ENCODE assay signal across 1 cellular context in genomic region chr9:4982720-4983482, GRCh38.
A peak's percentile ranks its signal among the peaks of the same experiment; 100 is the strongest.
TF ChIP-seq lines count a peak whose summit lies in the region.

No MANE protein-coding gene starts in this region.

TF ChIP-seq in GM12878, 131 proteins besides CTCF, POLR2A, EP300 and RAD21 (continued from another document and continues in another):
- TF ChIP-seq ZNF207 (IDR thresholded peaks at IDR 0.05; ENCODE audit: borderline replicate concordance) (no peak), SPI1 (IDR thresholded peaks at IDR 0.05; ENCODE audit: borderline replicate concordance, insufficient read depth, low read depth, low read length) (no peak), NFXL1 (IDR thresholded peaks at IDR 0.05; ENCODE audit: borderline replicate concordance) (no peak), ETV6 (conservative IDR thresholded peaks at IDR 0.05 in 1 of 2, IDR thresholded peaks at IDR 0.05 in 1 of 2; ENCODE audit: borderline replicate concordance in 1 of 2, low read depth in 1 of 2) (no peak; a peak in 1 of 4 replicates), CBX3 (IDR thresholded peaks at IDR 0.05; ENCODE audit: borderline replicate concordance, low read depth) (no peak), RBBP5 (conservative IDR thresholded peaks at IDR 0.05) (no peak), BCL3 (IDR thresholded peaks at IDR 0.05; ENCODE audit: borderline replicate concordance, insufficient read depth, low read depth, low read length, poor library complexity, severe bottlenecking) (no peak), PKNOX1 (IDR thresholded peaks at IDR 0.05) (peak; percentile 71; the same call in 1 of the 2 replicates), BCL11A (IDR thresholded peaks at IDR 0.05; ENCODE audit: low read depth, low read length) (peak; percentile 11; the same call in 1 of the 2 replicates), SIN3A (IDR thresholded peaks at IDR 0.05; ENCODE audit: low read depth, low read length) (no peak), IRF4 (IDR thresholded peaks at IDR 0.05; ENCODE audit: low read depth, low read length) (0 out of 2 replicates have a peak, but pooled peaks have one; percentile 5), EZH2 (IDR thresholded peaks at IDR 0.05; ENCODE audit: borderline replicate concordance, control insufficient read depth, low read depth, low read length) (no peak), BHLHE40 (IDR thresholded peaks at IDR 0.05; ENCODE audit: borderline replicate concordance in 1 of 2, low read depth in 2 of 2, low read length in 1 of 2) (no peak), CHD4 (IDR thresholded peaks at IDR 0.05) (no peak), FOXM1 (IDR thresholded peaks at IDR 0.05; ENCODE audit: low read depth, low read length) (no peak), GATAD2B (conservative IDR thresholded peaks at IDR 0.05; ENCODE audit: low read depth) (no peak), CEBPB (IDR thresholded peaks at IDR 0.05; ENCODE audit: borderline replicate concordance in 1 of 2, low read depth in 2 of 2, low read length in 2 of 2) (peak in 1 of 2 experiments; percentile 73; a peak in 2 of 4 replicates), ESRRA (IDR thresholded peaks at IDR 0.05; ENCODE audit: low read length) (no peak), ZBTB4 (CRISPR knock-in tag; IDR thresholded peaks at IDR 0.05) (no peak), CBX5 (IDR thresholded peaks at IDR 0.05; ENCODE audit: low read depth) (no peak), REST (IDR thresholded peaks at IDR 0.05; ENCODE audit: low read depth, low read length) (no peak), RELA (IDR thresholded peaks at IDR 0.05; ENCODE audit: borderline replicate concordance, partially characterized antibody) (no peak), ZNF384 (IDR thresholded peaks at IDR 0.05; ENCODE audit: borderline replicate concordance, low read depth, low read length) (no peak), SREBF1 (IDR thresholded peaks at IDR 0.05; ENCODE audit: low read length) (no peak), POU2F2 (IDR thresholded peaks at IDR 0.05; ENCODE audit: borderline replicate concordance, low read depth, low read length) (no peak), NR2F1 (conservative IDR thresholded peaks at IDR 0.05) (no peak), MTA3 (IDR thresholded peaks at IDR 0.05; ENCODE audit: borderline replicate concordance, low read length) (no peak), GABPA (IDR thresholded peaks at IDR 0.05; ENCODE audit: low read depth) (no peak), RAD51 (IDR thresholded peaks at IDR 0.05) (no peak), BRCA1 (IDR thresholded peaks at IDR 0.05; ENCODE audit: low read depth, low read length) (no peak), SRF (IDR thresholded peaks at IDR 0.05; ENCODE audit: low read depth in 2 of 2, low read length in 2 of 2) (no peak), CBFB (IDR thresholded peaks at IDR 0.05; ENCODE audit: low read depth) (no peak), ZNF592 (IDR thresholded peaks at IDR 0.05) (no peak), MYB (IDR thresholded peaks at IDR 0.05; ENCODE audit: borderline replicate concordance, low read depth, low read length) (no peak), MTA2 (IDR thresholded peaks at IDR 0.05; ENCODE audit: low read depth) (no peak), CHD2 (IDR thresholded peaks at IDR 0.05; ENCODE audit: borderline replicate concordance, low read depth, low read length) (no peak), RUNX3 (IDR thresholded peaks at IDR 0.05; ENCODE audit: low read length) (peak; percentile 46), E4F1 (IDR thresholded peaks at IDR 0.05; ENCODE audit: borderline replicate concordance, partially characterized antibody) (no peak), SMAD1 (IDR thresholded peaks at IDR 0.05; ENCODE audit: low read depth, partially characterized antibody) (no peak), RB1 (IDR thresholded peaks at IDR 0.05; ENCODE audit: borderline replicate concordance) (no peak)
- TF ChIP-seq, protein P1, sequence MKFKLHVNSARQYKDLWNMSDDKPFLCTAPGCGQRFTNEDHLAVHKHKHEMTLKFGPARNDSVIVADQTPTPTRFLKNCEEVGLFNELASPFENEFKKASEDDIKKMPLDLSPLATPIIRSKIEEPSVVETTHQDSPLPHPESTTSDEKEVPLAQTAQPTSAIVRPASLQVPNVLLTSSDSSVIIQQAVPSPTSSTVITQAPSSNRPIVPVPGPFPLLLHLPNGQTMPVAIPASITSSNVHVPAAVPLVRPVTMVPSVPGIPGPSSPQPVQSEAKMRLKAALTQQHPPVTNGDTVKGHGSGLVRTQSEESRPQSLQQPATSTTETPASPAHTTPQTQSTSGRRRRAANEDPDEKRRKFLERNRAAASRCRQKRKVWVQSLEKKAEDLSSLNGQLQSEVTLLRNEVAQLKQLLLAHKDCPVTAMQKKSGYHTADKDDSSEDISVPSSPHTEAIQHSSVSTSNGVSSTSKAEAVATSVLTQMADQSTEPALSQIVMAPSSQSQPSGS (IDR thresholded peaks at IDR 0.05; ENCODE audit: low read length), result peak; percentile 54; the same call in 1 of the 2 replicates
- TF ChIP-seq, protein P2, sequence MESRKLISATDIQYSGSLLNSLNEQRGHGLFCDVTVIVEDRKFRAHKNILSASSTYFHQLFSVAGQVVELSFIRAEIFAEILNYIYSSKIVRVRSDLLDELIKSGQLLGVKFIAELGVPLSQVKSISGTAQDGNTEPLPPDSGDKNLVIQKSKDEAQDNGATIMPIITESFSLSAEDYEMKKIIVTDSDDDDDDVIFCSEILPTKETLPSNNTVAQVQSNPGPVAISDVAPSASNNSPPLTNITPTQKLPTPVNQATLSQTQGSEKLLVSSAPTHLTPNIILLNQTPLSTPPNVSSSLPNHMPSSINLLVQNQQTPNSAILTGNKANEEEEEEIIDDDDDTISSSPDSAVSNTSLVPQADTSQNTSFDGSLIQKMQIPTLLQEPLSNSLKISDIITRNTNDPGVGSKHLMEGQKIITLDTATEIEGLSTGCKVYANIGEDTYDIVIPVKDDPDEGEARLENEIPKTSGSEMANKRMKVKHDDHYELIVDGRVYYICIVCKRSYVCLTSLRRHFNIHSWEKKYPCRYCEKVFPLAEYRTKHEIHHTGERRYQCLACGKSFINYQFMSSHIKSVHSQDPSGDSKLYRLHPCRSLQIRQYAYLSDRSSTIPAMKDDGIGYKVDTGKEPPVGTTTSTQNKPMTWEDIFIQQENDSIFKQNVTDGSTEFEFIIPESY (IDR thresholded peaks at IDR 0.05), result no peak
